ENCODE assay signal across 8 cellular contexts in genomic region chr1:94792473-94792875, GRCh38. TPM values are rescaled to one million over a fixed set of nuclear protein-coding genes. Genes with fewer than 3 reads are reported as not detected.
DNase-seq lines count a peak whose midpoint lies in the region; ATAC-seq, FAIRE-seq and TF ChIP-seq lines count a peak whose summit lies in the region.

No MANE protein-coding gene starts in this region.

- CTCF ChIA-PET in activated CD8-positive, alpha-beta memory T cell treated with anti-CD3 and anti-CD28 coated beads, Interleukin-2, amount 10 ng/mL, durations not matched to agents 7 days and 5 days (lab: Charles Lee) = interaction anchor here (1.4 kb wide), 1 partner anchor 14 kb away, joined by 5 read pairs; no protein-coding TSS in a partner anchor

- no peaks in the 10 kb centered on the region for H3K79me2 ChIP-seq in Loucy (ENCODE audit: insufficient read depth, low read length)

- H3K36me3 ChIP-seq in Loucy (ENCODE audit: insufficient read depth, low read length) (no peaks in the 10 kb centered on the region), duodenal mucosa (ENCODE audit: control insufficient read depth in 1 of 2, insufficient read depth in 2 of 2, low read length in 2 of 2) (no peaks in the 10 kb centered on the region), pancreas (no peaks in the 10 kb centered on the region)

- H3K9me3 ChIP-seq in Loucy (ENCODE audit: insufficient read depth, low read depth, low read length) (no peaks in the 10 kb centered on the region), duodenal mucosa (ENCODE audit: control insufficient read depth in 1 of 2, low read length in 2 of 2) (no peaks in the 10 kb centered on the region), pancreas (no peaks in the 10 kb centered on the region)

- no peak overlapping the region; the same call in 1 of the 2 replicates for H2AFZ ChIP-seq in Loucy (ENCODE audit: low read length)

- peak overlapping the region; percentile 30 for H3K27ac ChIP-seq in duodenal mucosa (ENCODE audit: low read depth, low read length)
- H3K27ac ChIP-seq in pancreas = peak overlapping the region in 2 of 4 donors; percentile 41 to 50

- peaks cover 4% of the 10 kb centered on the region for H3K27me3 Mint-ChIP-seq in activated naive CD8-positive, alpha-beta T cell treated with anti-CD3 and anti-CD28 coated beads for 36 hours
- H3K27me3 Mint-ChIP-seq in activated CD8-positive, alpha-beta memory T cell treated with anti-CD3 and anti-CD28 coated beads, Interleukin-2, amount 10 ng/mL, durations not matched to agents 7 days and 5 days = peaks cover 14% of the 10 kb centered on the region

- H3K27me3 ChIP-seq in Loucy (ENCODE audit: insufficient read depth, low read length, poor library complexity, severe bottlenecking) (no peaks in the 10 kb centered on the region), duodenal mucosa (ENCODE audit: control insufficient read depth in 1 of 2, insufficient read depth in 2 of 2, low read length in 2 of 2) (no peaks in the 10 kb centered on the region), pancreas (no peaks in the 10 kb centered on the region)

- no peaks in the 10 kb centered on the region for H3K9me2 ChIP-seq in Loucy (replicated peaks; ENCODE audit: low read depth, low read length)

- no peak overlapping the region for H3K27ac Mint-ChIP-seq in activated naive CD8-positive, alpha-beta T cell treated with anti-CD3 and anti-CD28 coated beads for 36 hours
- no peak overlapping the region for H3K27ac Mint-ChIP-seq in activated CD8-positive, alpha-beta memory T cell treated with anti-CD3 and anti-CD28 coated beads, Interleukin-2, amount 10 ng/mL, durations not matched to agents 7 days and 5 days

- intact Hi-C loops in pancreas (cut with DNase I) = no loop called here

- DNase-seq in H4 (ENCODE audit: low spot score) = peak; percentile 61
- DNase-seq in pancreas = no peak
- no peak for DNase-seq in NCI-H2029 treated with DMSO at 0.1 percent for 48 hours (lab: John Stamatoyannopoulos, UW)
- DNase-seq in activated naive CD8-positive, alpha-beta T cell treated with anti-CD3 and anti-CD28 coated beads for 36 hours = no peak
- no peak for DNase-seq in activated CD8-positive, alpha-beta memory T cell treated with anti-CD3 and anti-CD28 coated beads, Interleukin-2, amount 10 ng/mL, durations not matched to agents 7 days and 5 days

- H3K9me3 Mint-ChIP-seq in activated naive CD8-positive, alpha-beta T cell treated with anti-CD3 and anti-CD28 coated beads for 36 hours = no peaks in the 10 kb centered on the region
- H3K9me3 Mint-ChIP-seq in activated CD8-positive, alpha-beta memory T cell treated with anti-CD3 and anti-CD28 coated beads, Interleukin-2, amount 10 ng/mL, durations not matched to agents 7 days and 5 days (ENCODE audit: low read depth) = no peaks in the 10 kb centered on the region

- no peak overlapping the region for H3K4me3 Mint-ChIP-seq in activated naive CD8-positive, alpha-beta T cell treated with anti-CD3 and anti-CD28 coated beads for 36 hours
- no peak overlapping the region for H3K4me3 Mint-ChIP-seq in activated CD8-positive, alpha-beta memory T cell treated with anti-CD3 and anti-CD28 coated beads, Interleukin-2, amount 10 ng/mL, durations not matched to agents 7 days and 5 days

- TF ChIP-seq CTCF in GM12872 (IDR thresholded peaks at IDR 0.05; ENCODE audit: insufficient read depth, low read depth, low read length) (peak; percentile 30; the same call in 1 of the 3 replicates), Loucy (conservative IDR thresholded peaks at IDR 0.05; ENCODE audit: low read length) (no peak), pancreas (IDR thresholded peaks at IDR 0.05) (no peak)

- WGBS in pancreas, 2 donors = 57 to 67% methylated on average over 4 of the region's 4 CpGs

- FAIRE-seq in pancreas (lab: Jason Lieb, UNC) = no peak

- H3K9ac ChIP-seq in Loucy (ENCODE audit: low read depth, low read length, poor library complexity, severe bottlenecking) (no peak overlapping the region), duodenal mucosa (ENCODE audit: low read depth in 1 of 2, low read length in 2 of 2) (no peak overlapping the region)

- ATAC-seq in pancreas = peak in 3 of 4 donors; percentile 70 to 83 (median 76)
- ATAC-seq in activated CD8-positive, alpha-beta memory T cell treated with anti-CD3 and anti-CD28 coated beads, Interleukin-2, amount 10 ng/mL, durations not matched to agents 7 days and 5 days = no peak

- no peaks in the 10 kb centered on the region; the same call in 1 of the 2 replicates for H3F3A ChIP-seq in Loucy (ENCODE audit: low read depth)

- no peaks in the 10 kb centered on the region for H3K36me3 Mint-ChIP-seq in activated naive CD8-positive, alpha-beta T cell treated with anti-CD3 and anti-CD28 coated beads for 36 hours
- peaks cover 2% of the 10 kb centered on the region for H3K36me3 Mint-ChIP-seq in activated CD8-positive, alpha-beta memory T cell treated with anti-CD3 and anti-CD28 coated beads, Interleukin-2, amount 10 ng/mL, durations not matched to agents 7 days and 5 days

- peak overlapping the region; percentile 25 for H3K4me2 ChIP-seq in Loucy (ENCODE audit: low read depth, low read length, poor library complexity, severe bottlenecking)

- H4K20me1 ChIP-seq in Loucy (ENCODE audit: insufficient read depth, low read length, poor library complexity, severe bottlenecking) = no peaks in the 10 kb centered on the region

- H3K4me3 ChIP-seq in Loucy (ENCODE audit: low read length, poor library complexity, severe bottlenecking) = no peak overlapping the region
- H3K4me3 ChIP-seq in duodenal mucosa (ENCODE audit: low read depth in 1 of 2, low read length in 2 of 2) = no peak overlapping the region
- no peak overlapping the region for H3K4me3 ChIP-seq in pancreas

- peaks cover 5% of the 10 kb centered on the region for H3K4me1 Mint-ChIP-seq in activated naive CD8-positive, alpha-beta T cell treated with anti-CD3 and anti-CD28 coated beads for 36 hours
- peaks cover 8% of the 10 kb centered on the region for H3K4me1 Mint-ChIP-seq in activated CD8-positive, alpha-beta memory T cell treated with anti-CD3 and anti-CD28 coated beads, Interleukin-2, amount 10 ng/mL, durations not matched to agents 7 days and 5 days

- H3K4me1 ChIP-seq in Loucy (ENCODE audit: insufficient read depth, low read length, poor library complexity, severe bottlenecking) (peaks cover 47% of the 10 kb centered on the region), duodenal mucosa (ENCODE audit: control insufficient read depth in 1 of 2, insufficient read depth in 2 of 2, low read length in 2 of 2) (peaks cover 0 to 16% of the 10 kb centered on the region in 2 donors), pancreas (peaks cover 0 to 27% (median 7%) of the 10 kb centered on the region in 3 donors)

RNA-seq across cellular contexts. Expression of gene SLC44A3, which starts 27.7 kb away (rescaled TPM):
- total RNA-seq in H4 (2014; rRNA removed; shearing (Covaris generic)) = 1.1 and 2.7 TPM in 2 replicates
- 10 to 100 TPM; 17.3 to 52.5 (median 24.4) TPM for total RNA-seq in pancreas
- 10 to 100 TPM; 13.0 to 22.6 TPM for polyA plus RNA-seq in pancreas
- not detected for total RNA-seq in activated naive CD8-positive, alpha-beta T cell treated with anti-CD3 and anti-CD28 coated beads for 36 hours
- total RNA-seq in activated CD8-positive, alpha-beta memory T cell treated with anti-CD3 and anti-CD28 coated beads, Interleukin-2, amount 10 ng/mL, durations not matched to agents 7 days and 5 days = not detected
